9 cellular contexts compared by ENCODE assay signal in the genomic region with DNA sequence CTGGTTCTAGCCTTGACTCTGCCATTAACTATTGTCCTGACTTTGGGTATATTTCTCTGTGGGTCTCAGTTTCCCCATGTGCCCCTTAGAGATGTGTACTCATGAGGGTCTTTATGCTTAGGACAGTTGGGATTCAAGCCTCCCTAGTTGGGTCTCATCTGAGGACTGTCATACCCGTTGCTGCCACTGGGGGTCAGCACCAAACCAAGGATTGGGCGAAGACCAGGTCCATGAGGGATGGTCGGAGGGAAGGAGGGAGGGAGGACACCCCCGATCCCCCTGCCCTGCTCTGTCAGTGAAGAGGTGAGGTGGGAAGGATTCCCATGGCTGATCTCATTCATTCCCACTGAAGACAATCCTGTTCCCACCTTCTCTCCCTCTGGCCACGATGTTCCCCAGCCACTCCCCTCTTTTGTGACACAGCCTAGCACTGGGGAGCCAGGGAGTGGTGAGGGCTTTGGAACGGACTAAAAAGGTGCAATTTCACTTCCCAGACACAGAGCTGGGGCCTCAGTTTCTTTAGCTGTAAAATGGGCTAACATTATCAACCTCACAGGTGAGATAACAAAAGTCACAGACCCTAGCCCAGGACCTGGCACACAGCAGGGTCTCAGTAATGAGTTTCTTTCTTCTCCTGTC. TPM values are rescaled to one million over a fixed set of nuclear protein-coding genes. Genes with fewer than 3 reads are reported as not detected.
DNase-seq lines count a peak whose midpoint lies in the region; ATAC-seq and TF ChIP-seq lines count a peak whose summit lies in the region.
"Had no signal": no experiment of that assay in that cellular context is flagged by ENCODE, and none has a peak within 500 bp of the region (broad histone marks: within the 10 kb centered on the region; RNA-seq: fewer than 3 reads in every experiment).

No MANE protein-coding gene starts in this region.

- no CpG with 5 or more reads among the region's 6 CpGs for WGBS in neuronal stem cell (ENCODE audit: extremely low coverage in 2 of 2, insufficient read length in 2 of 2, insufficient replicate concordance in 1 of 2), 2 donors
- WGBS in testis, 2 donors, result 17 to 21% methylated on average over 5 to 6 of the region's 6 CpGs

- no peak overlapping the region for H2BK5ac ChIP-seq in neuronal stem cell (ENCODE audit: low read length)

- no peak overlapping the region for H2BK120ac ChIP-seq in neuronal stem cell (ENCODE audit: low read depth, low read length)

- no peak for DNase-seq in CD14-positive monocyte (ENCODE audit: low spot score)
- peak; percentile 85 for DNase-seq in activated T-cell treated with anti-CD3 and anti-CD28 coated beads, Interleukin-2, amount 50 U/mL, for 24 hours
- DNase-seq in fibroblast of mammary gland (ENCODE audit: low read depth), result peak; percentile 43
- peak; percentile 78 for DNase-seq in neuronal stem cell (ENCODE audit: low spot score)
- DNase-seq in testis, result peak; percentile 81

- H3K79me2 ChIP-seq in OCI-LY3 (ENCODE audit: low read length), result no peaks in the 10 kb centered on the region

- H2BK15ac ChIP-seq in neuronal stem cell (ENCODE audit: low read length), result no peak overlapping the region

- H4K8ac ChIP-seq in neuronal stem cell (ENCODE audit: low read depth, low read length), result no peak overlapping the region

- H3K79me1 ChIP-seq in neuronal stem cell (ENCODE audit: low read depth, low read length), result no peaks in the 10 kb centered on the region

- H3K9me3 ChIP-seq in OCI-LY3 (ENCODE audit: insufficient read depth, low read length), result no peaks in the 10 kb centered on the region
- no peaks in the 10 kb centered on the region for H3K9me3 ChIP-seq in neuronal stem cell (replicated peaks in 1 of 2; ENCODE audit: control insufficient read depth in 2 of 2, insufficient read depth in 1 of 2, low read depth in 1 of 2, low read length in 2 of 2)
- no peaks in the 10 kb centered on the region for H3K9me3 ChIP-seq in testis

- H3K4me3 Mint-ChIP-seq in CD14-positive monocyte, result no peak overlapping the region
- H3K4me3 Mint-ChIP-seq in activated T-cell treated with anti-CD3 and anti-CD28 coated beads, Interleukin-2, amount 50 U/mL, for 24 hours, result no peak overlapping the region

- peak overlapping the region; percentile 16 for H2AK5ac ChIP-seq in neuronal stem cell (ENCODE audit: low read depth, low read length)

- H3K4me1 Mint-ChIP-seq in CD14-positive monocyte, result no peaks in the 10 kb centered on the region
- H3K4me1 Mint-ChIP-seq in activated T-cell treated with anti-CD3 and anti-CD28 coated beads, Interleukin-2, amount 50 U/mL, for 24 hours (ENCODE audit: low read depth), result no peaks in the 10 kb centered on the region

- H4K20me1 ChIP-seq in OCI-LY3 (ENCODE audit: insufficient read depth, low read length), result no peaks in the 10 kb centered on the region

- intact Hi-C loops in CD14-positive monocyte (cut with micrococcal nuclease) (loop anchor here (1.0 kb wide), 1 partner anchor 87 kb away; no protein-coding TSS in a partner anchor), testis (cut with DNase I; ENCODE audit: low total_unique reads) (loop anchor here (5.0 kb wide), 1 partner anchor 82 kb away; a partner anchor contains a TSS)

- H4K91ac ChIP-seq in neuronal stem cell (ENCODE audit: low read depth, low read length, poor library complexity), result no peak overlapping the region

- no peak overlapping the region for H3K18ac ChIP-seq in neuronal stem cell (ENCODE audit: low read length)

- no peak overlapping the region for H3K23ac ChIP-seq in neuronal stem cell (ENCODE audit: low read depth, low read length, poor library complexity)

- H3K36me3 ChIP-seq in OCI-LY3 (replicated peaks; ENCODE audit: low read depth, low read length) (no peaks in the 10 kb centered on the region), neuronal stem cell (replicated peaks in 1 of 2; ENCODE audit: control insufficient read depth in 2 of 2, insufficient read depth in 2 of 2, low read length in 2 of 2) (no peaks in the 10 kb centered on the region), testis (ENCODE audit: low read depth, missing control alignments) (no peaks in the 10 kb centered on the region)

- peaks cover 7 to 8% of the 10 kb centered on the region in 2 donors for H3K36me3 Mint-ChIP-seq in CD14-positive monocyte
- no peaks in the 10 kb centered on the region for H3K36me3 Mint-ChIP-seq in activated T-cell treated with anti-CD3 and anti-CD28 coated beads, Interleukin-2, amount 50 U/mL, for 24 hours (ENCODE audit: low read depth)

- H3K4me2 ChIP-seq in OCI-LY3 (ENCODE audit: low read length) (no peak overlapping the region), neuronal stem cell (ENCODE audit: insufficient read depth, low read length, poor library complexity, severe bottlenecking) (no peak overlapping the region)

- H2BK12ac ChIP-seq in neuronal stem cell (ENCODE audit: low read length), result peak overlapping the region; percentile 36

- TF ChIP-seq CTCF in CD14-positive monocyte (IDR thresholded peaks at IDR 0.05), result peak; percentile 98
- peak; percentile 99 for TF ChIP-seq CTCF in OCI-LY3 (IDR thresholded peaks at IDR 0.05; ENCODE audit: low read depth, low read length)
- peak; percentile 95 for TF ChIP-seq CTCF in fibroblast of mammary gland (conservative IDR thresholded peaks at IDR 0.05; ENCODE audit: control insufficient read depth, insufficient read depth, low read depth, low read length)
- peak; percentile 90 to 95 (median 92) for TF ChIP-seq CTCF in testis (IDR thresholded peaks at IDR 0.05)

- H3K4ac ChIP-seq in neuronal stem cell (ENCODE audit: low read length), result no peak overlapping the region

- H3K9ac ChIP-seq in OCI-LY3 (ENCODE audit: low read length) (no peak overlapping the region), neuronal stem cell (ENCODE audit: low read depth, low read length, poor library complexity) (no peak overlapping the region)

- H3K27me3 ChIP-seq in OCI-LY3 (ENCODE audit: low read depth, low read length), result peaks cover 11% of the 10 kb centered on the region
- peaks cover 0 to 43% (median 0%) of the 10 kb centered on the region in 3 experiments for H3K27me3 ChIP-seq in neuronal stem cell (ENCODE audit: control insufficient read depth in 3 of 3, insufficient read depth in 3 of 3, low read depth in 1 of 3, low read length in 3 of 3)
- H3K27me3 ChIP-seq in testis, result no peaks in the 10 kb centered on the region

- no peak overlapping the region for H3K27ac Mint-ChIP-seq in CD14-positive monocyte
- no peak overlapping the region for H3K27ac Mint-ChIP-seq in activated T-cell treated with anti-CD3 and anti-CD28 coated beads, Interleukin-2, amount 50 U/mL, for 24 hours

- no peak for TF ChIP-seq POLR2A in testis (IDR thresholded peaks at IDR 0.05)

- H3K27ac ChIP-seq in OCI-LY3 (ENCODE audit: low read length), result no peak overlapping the region
- H3K27ac ChIP-seq in neuronal stem cell (replicated peaks; ENCODE audit: low read length), result no peak overlapping the region
- no peak overlapping the region for H3K27ac ChIP-seq in testis
- H3K27ac ChIP-seq: SK-N-MC had no signal

- no peaks in the 10 kb centered on the region for H3K9me3 Mint-ChIP-seq in CD14-positive monocyte
- H3K9me3 Mint-ChIP-seq in activated T-cell treated with anti-CD3 and anti-CD28 coated beads, Interleukin-2, amount 50 U/mL, for 24 hours, result no peaks in the 10 kb centered on the region

- H3K14ac ChIP-seq in neuronal stem cell (ENCODE audit: low read length), result peak overlapping the region; percentile 50

- peak; percentile 74 for ATAC-seq in GM19438 (IDR thresholded peaks at IDR 0.05; ENCODE audit: low read depth, unreplicated experiment)
- no peak for ATAC-seq in HG02763 (IDR thresholded peaks at IDR 0.05; ENCODE audit: unreplicated experiment)

- H3K4me1 ChIP-seq in OCI-LY3 (ENCODE audit: low read length), result no peaks in the 10 kb centered on the region
- H3K4me1 ChIP-seq in neuronal stem cell (ENCODE audit: control insufficient read depth in 2 of 2, insufficient read depth in 1 of 2, low read depth in 1 of 2, low read length in 2 of 2), result peaks cover 0 to 2% of the 10 kb centered on the region in 2 donors
- no peaks in the 10 kb centered on the region for H3K4me1 ChIP-seq in testis

- H2AFZ ChIP-seq in OCI-LY3 (ENCODE audit: low read depth, low read length) (no peak overlapping the region), neuronal stem cell (ENCODE audit: low read length) (no peak overlapping the region)

- H3K27me3 Mint-ChIP-seq in CD14-positive monocyte (ENCODE audit: low read depth in 3 of 3), result peaks cover 0 to 4% (median 0%) of the 10 kb centered on the region in 3 donors
- H3K27me3 Mint-ChIP-seq in activated T-cell treated with anti-CD3 and anti-CD28 coated beads, Interleukin-2, amount 50 U/mL, for 24 hours, result no peaks in the 10 kb centered on the region

- H3K4me3 ChIP-seq in OCI-LY3 (ENCODE audit: low read length), result no peak overlapping the region
- no peak overlapping the region for H3K4me3 ChIP-seq in fibroblast of mammary gland (ENCODE audit: control insufficient read depth, low read depth, low read length)
- H3K4me3 ChIP-seq in neuronal stem cell (ENCODE audit: low read length in 2 of 2), result no peak overlapping the region
- no peak overlapping the region for H3K4me3 ChIP-seq in testis
- H3K4me3 ChIP-seq: SK-N-MC had no signal

RNA-seq across cellular contexts. Expression of a gene that starts 12.4 kb away (rescaled TPM):
- polyA plus RNA-seq in CD14-positive monocyte, result under 1 TPM in 1 of 2 donors, not detected in 1; 0.33 TPM
- polyA plus RNA-seq in neuronal stem cell (2013, experiment 1 of 2), result 1.2 TPM
- polyA plus RNA-seq in neuronal stem cell (2013, experiment 2 of 2), result 1.5 TPM
- total RNA-seq in testis, result 10 to 100 TPM; 51.2 to 58.2 TPM
- polyA plus RNA-seq in testis (ENCODE audit: insufficient read depth, low read depth, low replicate concordance), result 15.4 TPM

RNA-seq across cellular contexts. Expression of a gene that starts 46.1 kb away (rescaled TPM):
- polyA plus RNA-seq in CD14-positive monocyte (1,000 to 10,000 TPM; 1,448 to 1,563 TPM), testis (ENCODE audit: insufficient read depth, low read depth, low replicate concordance) (1,294 TPM)
- 5,741 TPM for polyA plus RNA-seq in neuronal stem cell (2013, experiment 1 of 2)
- polyA plus RNA-seq in neuronal stem cell (2013, experiment 2 of 2), result 5,744 TPM
- total RNA-seq in testis, result 100 to 1,000 TPM; 464 to 925 TPM

Comparison
In these comparisons a context has a peak if more than half of its experiments do, and no peak if none do; other contexts are left out.
1. RNA of a gene that starts 12.4 kb away (polyA plus RNA-seq): 15.4 TPM in testis (single experiment); 0.33 TPM in CD14-positive monocyte; every median in the first group is over 10 times any median in the second.
2. Peak in every context shown above with its lines, with median percentiles within 50 percentile points of each other: CTCF ChIP-seq.